8 cellular contexts compared by ENCODE assay signal in genomic region chr7:99143853-99144672, GRCh38. TPM values are rescaled to one million over a fixed set of nuclear protein-coding genes. Genes with fewer than 3 reads are reported as not detected.
A peak's percentile ranks its signal among the peaks of the same experiment; 100 is the strongest.
DNase-seq lines count a peak whose midpoint lies in the region; ATAC-seq, FAIRE-seq and TF ChIP-seq lines count a peak whose summit lies in the region.

TSS of gene SMURF1 (minus strand) at chr7:99144108. CDS start at chr7:99143780, 328 bp downstream.

- DNase-seq in NCI-H1436 (lab: John Stamatoyannopoulos, UW) = peak; percentile 68
- no peak for DNase-seq in NCI-H1436 treated with DMSO at 0.1 percent for 48 hours (lab: John Stamatoyannopoulos, UW)
- peak; percentile 35 for DNase-seq in NCI-H146 treated with DMSO at 0.1 percent for 48 hours (lab: John Stamatoyannopoulos, UW; ENCODE audit: unreplicated experiment)
- peak; percentile 33 to 71 (median 53) for DNase-seq in activated CD4-positive, CD25-positive, alpha-beta regulatory T cell (lab: John Stamatoyannopoulos, UW)
- peak; percentile 55 to 59 for DNase-seq in central memory CD8-positive, alpha-beta T cell (ENCODE audit: low spot score in 2 of 2)
- DNase-seq in kidney = peak; percentile 91
- DNase-seq in stimulated activated CD4-positive, alpha-beta T cell treated with anti-CD3 and anti-CD28 coated beads, Interleukin-12 subunit alpha, Interleukin-12 subunit beta, amount 100 ng/mL, for 48 hours (ENCODE audit: low read depth in 2 of 3, low spot score in 1 of 3) = peak; percentile 38 to 67 (median 47)

- H3K36me3 Mint-ChIP-seq in central memory CD8-positive, alpha-beta T cell (ENCODE audit: insufficient read depth) = peaks cover 20% of the 10 kb centered on the region

- peak within 1 kb of the TSS; percentile 49 to 80 for H3K9ac ChIP-seq in kidney (ENCODE audit: low read length in 2 of 2)

- H3K4me3 ChIP-seq in kidney (ENCODE audit: low read length in 2 of 2) = peak within 1 kb of the TSS; percentile 68 to 81

- no peak for TF ChIP-seq CTCF in kidney (IDR thresholded peaks at IDR 0.05; ENCODE audit: borderline replicate concordance, extremely low read depth, insufficient read depth)

- H3K36me3 ChIP-seq in kidney (ENCODE audit: control insufficient read depth in 1 of 2, insufficient read depth in 2 of 2, low read length in 2 of 2) = no peaks in the 10 kb centered on the region

- peak within 1 kb of the TSS; percentile 99 for H3K27ac Mint-ChIP-seq in central memory CD8-positive, alpha-beta T cell (ENCODE audit: low read depth)

- H3K27ac ChIP-seq in kidney (ENCODE audit: low read depth in 2 of 2, low read length in 2 of 2) = peak within 1 kb of the TSS; percentile 89 to 97

- no peaks in the 10 kb centered on the region for H3K9me3 Mint-ChIP-seq in central memory CD8-positive, alpha-beta T cell

- no peak for FAIRE-seq in kidney (lab: Jason Lieb, UNC)

- H3K4me1 ChIP-seq in kidney (ENCODE audit: control insufficient read depth in 1 of 2, insufficient read depth in 1 of 2, low read depth in 1 of 2, low read length in 2 of 2) = peaks cover 3 to 8% of the 10 kb centered on the region in 2 donors

- peaks cover 44% of the 10 kb centered on the region for H3K4me1 Mint-ChIP-seq in central memory CD8-positive, alpha-beta T cell

- ATAC-seq in HG02642 (IDR thresholded peaks at IDR 0.05; ENCODE audit: poor library complexity, unreplicated experiment) = peak; percentile 80
- ATAC-seq in central memory CD8-positive, alpha-beta T cell (replicated peaks; ENCODE audit: extremely low read depth, poor library complexity, severe bottlenecking) = peak; percentile 55

- H3K27me3 Mint-ChIP-seq in central memory CD8-positive, alpha-beta T cell = peaks cover 7% of the 10 kb centered on the region

- H3K4me3 Mint-ChIP-seq in central memory CD8-positive, alpha-beta T cell = peak within 1 kb of the TSS; percentile 89

- H3K9me3 ChIP-seq in kidney (ENCODE audit: control insufficient read depth in 1 of 2, low read length in 2 of 2) = no peaks in the 10 kb centered on the region

- intact Hi-C loops in kidney (cut with DNase I) = no loop called here

RNA-seq across cellular contexts. Expression of gene SMURF1, which starts in this region (rescaled TPM):
- total RNA-seq in kidney = 29.8 TPM
- 6.3 TPM for polyA plus RNA-seq in kidney (ENCODE audit: insufficient read depth, low read depth, low replicate concordance)
